ENCODE assay signal across 18 cellular contexts in genomic region chr3:153305189-153305588, GRCh38.
DNase-seq lines count a peak whose midpoint lies in the region; ATAC-seq, FAIRE-seq and TF ChIP-seq lines count a peak whose summit lies in the region.
"Had no signal": no experiment of that assay in that cellular context is flagged by ENCODE, and none has a peak within 500 bp of the region (broad histone marks: within the 10 kb centered on the region; RNA-seq: fewer than 3 reads in every experiment).

No MANE protein-coding gene starts in this region.

- 30% methylated on average over 2 of the region's 2 CpGs for WGBS in esophagus muscularis mucosa
- WGBS in pancreas, 2 donors: 9 to 13% methylated on average over 2 of the region's 2 CpGs

- DNase-seq in NCI-H1417 (lab: John Stamatoyannopoulos, UW): peak in 2 of 3 experiments; percentile 20 to 56
- DNase-seq in NCI-H1417 treated with DMSO at 0.1 percent for 48 hours (lab: John Stamatoyannopoulos, UW): no peak
- peak; percentile 19 for DNase-seq in M059J (ENCODE audit: low read depth)
- DNase-seq in esophagus muscularis mucosa (ENCODE audit: extremely low spot score): no peak
- no peak for DNase-seq in pancreas
- no peak for DNase-seq in NCI-H1694 treated with DMSO at 0.1 percent for 48 hours (lab: John Stamatoyannopoulos, UW)
- DNase-seq: 8988T, GF-D8, NCI-H1436, NCI-H2029 treated with DMSO at 0.1 percent for 48 hours, NCI-H748 treated with DMSO at 0.1 percent for 48 hours, SIG-M5 had no signal

- H3K4me1 ChIP-seq in esophagus muscularis mucosa (peaks cover 0 to 30% (median 28%) of the 10 kb centered on the region in 4 donors), pancreas (no peaks in the 10 kb centered on the region)
- H3K4me1 ChIP-seq: HAP-1 had no signal

- H3K36me3 ChIP-seq in esophagus muscularis mucosa: no peaks in the 10 kb centered on the region
- no peaks in the 10 kb centered on the region for H3K36me3 ChIP-seq in pancreas
- H3K36me3 ChIP-seq: HAP-1 had no signal

- intact Hi-C loops in esophagus muscularis mucosa (cut with DNase I) (no loop called here), pancreas (cut with DNase I) (no loop called here)

- TF ChIP-seq EP300 in esophagus muscularis mucosa (IDR thresholded peaks at IDR 0.05): no peak

- no peak for FAIRE-seq in pancreas (lab: Jason Lieb, UNC)
- FAIRE-seq: K562 had no signal

- no peak for TF ChIP-seq CTCF in esophagus muscularis mucosa (IDR thresholded peaks at IDR 0.05)
- no peak for TF ChIP-seq CTCF in pancreas (IDR thresholded peaks at IDR 0.05)

- H3K4me3 ChIP-seq in esophagus muscularis mucosa: no peak overlapping the region
- H3K4me3 ChIP-seq in pancreas: no peak overlapping the region
- H3K4me3 ChIP-seq: HAP-1, K562 had no signal

- H3K9me3 ChIP-seq in esophagus muscularis mucosa: no peaks in the 10 kb centered on the region
- no peaks in the 10 kb centered on the region for H3K9me3 ChIP-seq in pancreas
- H3K9me3 ChIP-seq: HAP-1 had no signal

- H3K27ac ChIP-seq in esophagus muscularis mucosa (replicated peaks in 1 of 4) (peak overlapping the region in 3 of 4 donors; percentile 22 to 49 (median 39)), pancreas (no peak overlapping the region)
- H3K27ac ChIP-seq: RWPE1 had no signal

- TF ChIP-seq POLR2A in esophagus muscularis mucosa (IDR thresholded peaks at IDR 0.05; ENCODE audit: low read depth): no peak

- ATAC-seq in pancreas (peak; percentile 31 to 81 (median 58)), HG02678 (IDR thresholded peaks at IDR 0.05; ENCODE audit: unreplicated experiment) (no peak), HG03097 (IDR thresholded peaks at IDR 0.05; ENCODE audit: low FRiP score, unreplicated experiment) (no peak)
- ATAC-seq: K562, SK-N-SH treated with all-trans-retinoic acid at 6 μM for 48 hours had no signal

- H3K27me3 ChIP-seq in esophagus muscularis mucosa (no peaks in the 10 kb centered on the region), pancreas (no peaks in the 10 kb centered on the region)

Comparison
In these comparisons a context has a peak if more than half of its experiments do, and no peak if none do; other contexts are left out.
1. DNase-seq: peak in NCI-H1417 (2 of 3) and M059J (single experiment); none in NCI-H1417 treated with DMSO at 0.1 percent for 48 hours (single experiment), esophagus muscularis mucosa (single experiment), pancreas (0 of 6) and NCI-H1694 treated with DMSO at 0.1 percent for 48 hours (single experiment).
2. H3K27ac ChIP-seq: peak in esophagus muscularis mucosa (3 of 4); none in pancreas (0 of 4).
3. ATAC-seq: peak in pancreas (4 of 4); none in HG02678 (single experiment) and HG03097 (single experiment).